Comparison of ENCODE assay signal across 19 cellular contexts in the genomic region with DNA sequence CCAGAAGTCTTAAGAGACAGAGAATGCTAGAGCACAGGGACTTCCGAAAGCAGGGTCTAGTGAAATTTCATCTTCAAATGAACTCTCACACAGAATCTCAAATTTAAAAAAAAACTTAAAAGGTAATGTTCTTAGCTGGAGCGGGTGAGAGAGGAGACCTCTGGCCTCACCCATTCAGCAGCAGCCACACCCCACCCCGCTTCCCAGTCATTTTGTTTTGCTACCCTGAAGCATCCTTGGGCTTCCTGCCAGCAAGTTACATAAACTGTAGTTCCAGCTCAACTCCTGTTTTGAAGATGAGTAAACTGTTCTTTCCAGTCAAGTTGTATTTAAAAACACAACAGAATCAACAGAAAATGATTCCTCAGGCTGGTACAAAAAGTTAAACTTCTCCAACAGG.
A peak's percentile ranks its signal among the peaks of the same experiment; 100 is the strongest.
DNase-seq lines count a peak whose midpoint lies in the region; TF ChIP-seq lines count a peak whose summit lies in the region.
"Had no signal": no experiment of that assay in that cellular context is flagged by ENCODE, and none has a peak within 500 bp of the region (broad histone marks: within the 10 kb centered on the region; RNA-seq: fewer than 3 reads in every experiment).

No MANE protein-coding gene starts in this region.

- POLR2A ChIA-PET in OCI-LY7 (lab: Charles Lee), result interaction anchor here (0.7 kb wide), 1 partner anchor 754 kb away, joined by 3 read pairs; no protein-coding TSS in a partner anchor

- DNase-seq in EH (ENCODE audit: low read depth), result peak; percentile 16
- peak; percentile 6 for DNase-seq in NCI-H2227 (lab: John Stamatoyannopoulos, UW; ENCODE audit: unreplicated experiment)
- DNase-seq in cardiac fibroblast (ENCODE audit: low read depth in 2 of 2), result peak; percentile 4 to 73
- peak; percentile 10 for DNase-seq in non-pigmented ciliary epithelial cell (ENCODE audit: low read depth)
- no peak for DNase-seq in stimulated activated CD8-positive, alpha-beta memory T cell treated with anti-CD3 and anti-CD28 coated beads, Interleukin-4, amount 100 ng/mL, for 48 hours
- DNase-seq in cortex of kidney (lab: John Stamatoyannopoulos, UW), result no peak
- DNase-seq in OCI-LY7 (ENCODE audit: low spot score), result no peak
- no peak for DNase-seq in kidney tubule cell (ENCODE audit: low spot score)
- DNase-seq: activated CD4-positive, alpha-beta memory T cell treated with anti-CD3 and anti-CD28 coated beads for 36 hours; activated T-cell treated with anti-CD3 and anti-CD28 coated beads, Interleukin-2, amount 50 U/mL, for 24 hours; esophagus squamous epithelium; GF-D8; IMR-90; left ventricle myocardium inferior; NCI-H2081; pancreas; T-cell had no signal

- no peaks in the 10 kb centered on the region for H3K79me2 ChIP-seq in OCI-LY7 (ENCODE audit: insufficient read depth, low read depth, low read length)

- no peak overlapping the region for H2AFZ ChIP-seq in OCI-LY7 (ENCODE audit: low read length)

- H4K20me1 ChIP-seq in OCI-LY7 (ENCODE audit: insufficient read depth, low read length), result no peaks in the 10 kb centered on the region

- intact Hi-C loops in OCI-LY7 (cut with micrococcal nuclease; ENCODE audit: unreplicated experiment), result no loop called here

- H3K36me3 ChIP-seq in OCI-LY7 (ENCODE audit: insufficient read depth, low read length), result no peaks in the 10 kb centered on the region
- H3K36me3 ChIP-seq: esophagus squamous epithelium, left ventricle myocardium inferior, pancreas had no signal

- H3K9me3 ChIP-seq in OCI-LY7 (ENCODE audit: low read length), result no peaks in the 10 kb centered on the region
- H3K9me3 ChIP-seq: esophagus squamous epithelium, left ventricle myocardium inferior, pancreas had no signal

- H3K27ac ChIP-seq in OCI-LY7 (ENCODE audit: low read depth, low read length, poor library complexity, severe bottlenecking), result no peak overlapping the region
- H3K27ac ChIP-seq: esophagus squamous epithelium, left ventricle myocardium inferior, pancreas, skin epidermis, VCaP had no signal

- TF ChIP-seq CTCF in cardiac fibroblast (IDR thresholded peaks at IDR 0.05; ENCODE audit: low read depth, low read length) (no peak), OCI-LY7 (conservative IDR thresholded peaks at IDR 0.05; ENCODE audit: low read length) (no peak)

- no peak overlapping the region for H3K4me3 ChIP-seq in cardiac fibroblast (replicated peaks in 1 of 2; ENCODE audit: low read depth in 2 of 2, low read length in 2 of 2)
- H3K4me3 ChIP-seq in OCI-LY7 (ENCODE audit: low read depth, low read length, poor library complexity, severe bottlenecking), result no peak overlapping the region
- H3K4me3 ChIP-seq: esophagus squamous epithelium, left ventricle myocardium inferior, pancreas, skin epidermis had no signal

- CTCF ChIA-PET in OCI-LY7 (lab: Charles Lee; ENCODE audit: unreplicated experiment), result no interaction called here

- no peaks in the 10 kb centered on the region for H3K4me1 ChIP-seq in OCI-LY7 (ENCODE audit: insufficient read depth, low read length, poor library complexity, severe bottlenecking)
- H3K4me1 ChIP-seq: left ventricle myocardium inferior, pancreas had no signal

- no TSS peak for BruUV-seq in OCI-LY7 (replicated peaks; lab: Mats Ljungman, UMichigan)

- no peak overlapping the region for H3K4me2 ChIP-seq in OCI-LY7 (ENCODE audit: low read length)

- H3K9me2 ChIP-seq in OCI-LY7 (ENCODE audit: insufficient read depth, low read length), result no peaks in the 10 kb centered on the region

Comparison
In these comparisons a context has a peak if more than half of its experiments do, and no peak if none do; other contexts are left out.
1. DNase-seq: peak in EH (single experiment), NCI-H2227 (single experiment), cardiac fibroblast (2 of 2) and non-pigmented ciliary epithelial cell (single experiment); none in stimulated activated CD8-positive, alpha-beta memory T cell treated with anti-CD3 and anti-CD28 coated beads, Interleukin-4, amount 100 ng/mL, for 48 hours (single experiment), cortex of kidney (single experiment), OCI-LY7 (single experiment) and kidney tubule cell (single experiment).